In genomic region chr6:41548098-41548840, GRCh38 we compare ENCODE assay signal across 1 cellular context.
TF ChIP-seq lines count a peak whose summit lies in the region.

No MANE protein-coding gene starts in this region.

TF ChIP-seq in HepG2, 621 proteins besides CTCF, POLR2A, EP300 and RAD21 (continued from another document):
- TF ChIP-seq ZNF275 (CRISPR knock-in tag; IDR thresholded peaks at IDR 0.05; ENCODE audit: borderline replicate concordance) (no peak; the same call in 1 of the 2 replicates), AGO1 (IDR thresholded peaks at IDR 0.05; ENCODE audit: low read depth, low read length, poor library complexity, severe bottlenecking) (peak; percentile 49), EZH2 (conservative IDR thresholded peaks at IDR 0.05; ENCODE audit: low read depth, low read length) (no peak), LCORL (IDR thresholded peaks at IDR 0.05) (no peak), LCORL (CRISPR knock-in tag; IDR thresholded peaks at IDR 0.05) (peak; percentile 51; the same call in 1 of the 2 replicates), ZNF264 (CRISPR knock-in tag; IDR thresholded peaks at IDR 0.05) (no peak), ZNF564 (CRISPR knock-in tag; IDR thresholded peaks at IDR 0.05) (0 out of 2 replicates have a peak, but pooled peaks have one; percentile 61)
